Comparison of ENCODE assay signal across 1 cellular context in the genomic region with DNA sequence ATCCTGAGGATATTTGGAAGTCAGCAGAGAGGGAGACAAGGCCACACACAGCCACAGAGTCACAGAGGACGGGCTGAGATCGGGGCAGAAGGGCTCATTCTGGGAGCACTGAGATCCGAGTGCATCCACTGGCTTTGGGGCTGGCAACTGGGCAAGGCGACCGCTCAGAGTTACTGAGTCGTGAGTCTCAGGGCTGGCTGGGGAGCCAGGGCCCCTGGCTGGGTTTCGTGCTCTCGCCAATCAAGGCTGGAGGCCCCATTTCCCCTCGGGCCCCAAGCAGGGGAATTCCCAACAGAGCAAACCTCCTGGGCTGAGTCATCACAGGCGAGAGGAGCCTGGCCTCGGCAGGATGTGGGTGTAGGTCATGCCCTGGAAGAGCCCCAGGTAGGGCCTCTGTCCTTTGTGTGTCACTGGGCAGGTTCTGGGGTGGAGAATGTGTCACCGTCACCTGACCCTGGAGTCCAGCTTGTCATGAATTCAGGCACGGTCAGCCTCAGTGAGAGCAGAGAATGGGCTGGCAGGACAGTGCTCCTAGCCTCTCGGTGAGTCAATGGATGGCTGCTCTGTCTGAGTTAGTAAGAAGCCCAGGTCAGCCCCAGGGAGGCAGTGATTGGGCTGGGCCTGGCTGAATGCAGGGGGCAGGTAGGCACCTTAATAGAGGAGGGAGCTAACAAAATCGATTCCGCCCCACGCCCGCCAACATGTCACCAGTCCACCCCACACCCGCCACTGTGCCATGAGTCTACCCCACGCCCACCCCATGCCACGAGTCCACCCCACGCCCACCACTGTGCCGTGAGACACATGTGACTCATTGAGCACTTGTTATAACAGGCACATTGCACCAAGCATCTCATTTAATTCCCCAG.
TF ChIP-seq lines count a peak whose summit lies in the region.

No MANE protein-coding gene starts in this region.

TF ChIP-seq in HepG2, 621 proteins besides CTCF, POLR2A, EP300 and RAD21 (continued from another document and continues in another):
- TF ChIP-seq, protein P1, sequence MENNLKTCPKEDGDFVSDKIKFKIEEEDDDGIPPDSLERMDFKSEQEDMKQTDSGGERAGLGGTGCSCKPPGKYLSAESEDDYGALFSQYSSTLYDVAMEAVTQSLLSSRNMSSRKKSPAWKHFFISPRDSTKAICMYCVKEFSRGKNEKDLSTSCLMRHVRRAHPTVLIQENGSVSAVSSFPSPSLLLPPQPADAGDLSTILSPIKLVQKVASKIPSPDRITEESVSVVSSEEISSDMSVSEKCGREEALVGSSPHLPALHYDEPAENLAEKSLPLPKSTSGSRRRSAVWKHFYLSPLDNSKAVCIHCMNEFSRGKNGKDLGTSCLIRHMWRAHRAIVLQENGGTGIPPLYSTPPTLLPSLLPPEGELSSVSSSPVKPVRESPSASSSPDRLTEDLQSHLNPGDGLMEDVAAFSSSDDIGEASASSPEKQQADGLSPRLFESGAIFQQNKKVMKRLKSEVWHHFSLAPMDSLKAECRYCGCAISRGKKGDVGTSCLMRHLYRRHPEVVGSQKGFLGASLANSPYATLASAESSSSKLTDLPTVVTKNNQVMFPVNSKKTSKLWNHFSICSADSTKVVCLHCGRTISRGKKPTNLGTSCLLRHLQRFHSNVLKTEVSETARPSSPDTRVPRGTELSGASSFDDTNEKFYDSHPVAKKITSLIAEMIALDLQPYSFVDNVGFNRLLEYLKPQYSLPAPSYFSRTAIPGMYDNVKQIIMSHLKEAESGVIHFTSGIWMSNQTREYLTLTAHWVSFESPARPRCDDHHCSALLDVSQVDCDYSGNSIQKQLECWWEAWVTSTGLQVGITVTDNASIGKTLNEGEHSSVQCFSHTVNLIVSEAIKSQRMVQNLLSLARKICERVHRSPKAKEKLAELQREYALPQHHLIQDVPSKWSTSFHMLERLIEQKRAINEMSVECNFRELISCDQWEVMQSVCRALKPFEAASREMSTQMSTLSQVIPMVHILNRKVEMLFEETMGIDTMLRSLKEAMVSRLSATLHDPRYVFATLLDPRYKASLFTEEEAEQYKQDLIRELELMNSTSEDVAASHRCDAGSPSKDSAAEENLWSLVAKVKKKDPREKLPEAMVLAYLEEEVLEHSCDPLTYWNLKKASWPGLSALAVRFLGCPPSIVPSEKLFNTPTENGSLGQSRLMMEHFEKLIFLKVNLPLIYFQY (CRISPR knock-in tag; IDR thresholded peaks at IDR 0.05; ENCODE audit: borderline replicate concordance) = peak; percentile 86; the same call in 1 of the 2 replicates
- TF ChIP-seq SOX13 (IDR thresholded peaks at IDR 0.05) (peak; percentile 60), SOX13 (CRISPR knock-in tag; conservative IDR thresholded peaks at IDR 0.05 in 1 of 2, IDR thresholded peaks at IDR 0.05 in 1 of 2) (peak in 1 of 2 experiments; percentile 92; a peak in 2 of 4 replicates), RFXAP (CRISPR knock-in tag; IDR thresholded peaks at IDR 0.05; ENCODE audit: borderline replicate concordance) (peak; percentile 96), SMARCC2 (IDR thresholded peaks at IDR 0.05) (no peak), ZNF629 (CRISPR knock-in tag; conservative IDR thresholded peaks at IDR 0.05) (peak; percentile 96), FOXO1 (CRISPR knock-in tag; IDR thresholded peaks at IDR 0.05) (peak; percentile 83), ZNF768 (CRISPR knock-in tag; IDR thresholded peaks at IDR 0.05) (peak; percentile 57; the same call in 1 of the 2 replicates), KDM1A (CRISPR knock-in tag; IDR thresholded peaks at IDR 0.05) (peak; percentile 54; the same call in 1 of the 2 replicates), ZMYM2 (CRISPR knock-in tag; IDR thresholded peaks at IDR 0.05) (peak; percentile 65; the same call in 1 of the 2 replicates), NCOA5 (CRISPR knock-in tag; IDR thresholded peaks at IDR 0.05) (0 out of 2 replicates have a peak, but pooled peaks have one; percentile 54), ZBTB7A (CRISPR knock-in tag; IDR thresholded peaks at IDR 0.05) (peak; percentile 61; the same call in 1 of the 2 replicates), ZNF614 (CRISPR knock-in tag; IDR thresholded peaks at IDR 0.05; ENCODE audit: borderline replicate concordance) (peak; percentile 95; the same call in 1 of the 2 replicates), TAF15 (IDR thresholded peaks at IDR 0.05; ENCODE audit: low read depth, low read length, poor library complexity, severe bottlenecking) (no peak), KLF6 (CRISPR knock-in tag; IDR thresholded peaks at IDR 0.05) (peak; percentile 89), ZNF350 (CRISPR knock-in tag; IDR thresholded peaks at IDR 0.05; ENCODE audit: borderline replicate concordance, low read depth) (peak; percentile 94), ZNF3 (CRISPR knock-in tag; IDR thresholded peaks at IDR 0.05) (no peak), ZNF264 (CRISPR knock-in tag; IDR thresholded peaks at IDR 0.05) (peak; percentile 67; the same call in 1 of the 2 replicates), GATAD2A (CRISPR knock-in tag; IDR thresholded peaks at IDR 0.05) (peak; percentile 90)
- TF ChIP-seq, protein P2, sequence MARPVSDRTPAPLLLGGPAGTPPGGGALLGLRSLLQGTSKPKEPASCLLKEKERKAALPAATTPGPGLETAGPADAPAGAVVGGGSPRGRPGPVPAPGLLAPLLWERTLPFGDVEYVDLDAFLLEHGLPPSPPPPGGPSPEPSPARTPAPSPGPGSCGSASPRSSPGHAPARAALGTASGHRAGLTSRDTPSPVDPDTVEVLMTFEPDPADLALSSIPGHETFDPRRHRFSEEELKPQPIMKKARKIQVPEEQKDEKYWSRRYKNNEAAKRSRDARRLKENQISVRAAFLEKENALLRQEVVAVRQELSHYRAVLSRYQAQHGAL (CRISPR knock-in tag; IDR thresholded peaks at IDR 0.05; ENCODE audit: not compliant biosample characterization) = no peak
- TF ChIP-seq, protein P3, sequence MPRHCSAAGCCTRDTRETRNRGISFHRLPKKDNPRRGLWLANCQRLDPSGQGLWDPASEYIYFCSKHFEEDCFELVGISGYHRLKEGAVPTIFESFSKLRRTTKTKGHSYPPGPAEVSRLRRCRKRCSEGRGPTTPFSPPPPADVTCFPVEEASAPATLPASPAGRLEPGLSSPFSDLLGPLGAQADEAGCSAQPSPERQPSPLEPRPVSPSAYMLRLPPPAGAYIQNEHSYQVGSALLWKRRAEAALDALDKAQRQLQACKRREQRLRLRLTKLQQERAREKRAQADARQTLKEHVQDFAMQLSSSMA (CRISPR knock-in tag; IDR thresholded peaks at IDR 0.05) = peak; percentile 26; the same call in 1 of the 2 replicates
- TF ChIP-seq, protein P4, sequence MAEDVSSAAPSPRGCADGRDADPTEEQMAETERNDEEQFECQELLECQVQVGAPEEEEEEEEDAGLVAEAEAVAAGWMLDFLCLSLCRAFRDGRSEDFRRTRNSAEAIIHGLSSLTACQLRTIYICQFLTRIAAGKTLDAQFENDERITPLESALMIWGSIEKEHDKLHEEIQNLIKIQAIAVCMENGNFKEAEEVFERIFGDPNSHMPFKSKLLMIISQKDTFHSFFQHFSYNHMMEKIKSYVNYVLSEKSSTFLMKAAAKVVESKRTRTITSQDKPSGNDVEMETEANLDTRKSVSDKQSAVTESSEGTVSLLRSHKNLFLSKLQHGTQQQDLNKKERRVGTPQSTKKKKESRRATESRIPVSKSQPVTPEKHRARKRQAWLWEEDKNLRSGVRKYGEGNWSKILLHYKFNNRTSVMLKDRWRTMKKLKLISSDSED (CRISPR knock-in tag; IDR thresholded peaks at IDR 0.05) = no peak
- TF ChIP-seq, protein P5, sequence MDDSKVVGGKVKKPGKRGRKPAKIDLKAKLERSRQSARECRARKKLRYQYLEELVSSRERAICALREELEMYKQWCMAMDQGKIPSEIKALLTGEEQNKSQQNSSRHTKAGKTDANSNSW (CRISPR knock-in tag; IDR thresholded peaks at IDR 0.05; ENCODE audit: borderline replicate concordance) = no peak
- TF ChIP-seq, protein P6, sequence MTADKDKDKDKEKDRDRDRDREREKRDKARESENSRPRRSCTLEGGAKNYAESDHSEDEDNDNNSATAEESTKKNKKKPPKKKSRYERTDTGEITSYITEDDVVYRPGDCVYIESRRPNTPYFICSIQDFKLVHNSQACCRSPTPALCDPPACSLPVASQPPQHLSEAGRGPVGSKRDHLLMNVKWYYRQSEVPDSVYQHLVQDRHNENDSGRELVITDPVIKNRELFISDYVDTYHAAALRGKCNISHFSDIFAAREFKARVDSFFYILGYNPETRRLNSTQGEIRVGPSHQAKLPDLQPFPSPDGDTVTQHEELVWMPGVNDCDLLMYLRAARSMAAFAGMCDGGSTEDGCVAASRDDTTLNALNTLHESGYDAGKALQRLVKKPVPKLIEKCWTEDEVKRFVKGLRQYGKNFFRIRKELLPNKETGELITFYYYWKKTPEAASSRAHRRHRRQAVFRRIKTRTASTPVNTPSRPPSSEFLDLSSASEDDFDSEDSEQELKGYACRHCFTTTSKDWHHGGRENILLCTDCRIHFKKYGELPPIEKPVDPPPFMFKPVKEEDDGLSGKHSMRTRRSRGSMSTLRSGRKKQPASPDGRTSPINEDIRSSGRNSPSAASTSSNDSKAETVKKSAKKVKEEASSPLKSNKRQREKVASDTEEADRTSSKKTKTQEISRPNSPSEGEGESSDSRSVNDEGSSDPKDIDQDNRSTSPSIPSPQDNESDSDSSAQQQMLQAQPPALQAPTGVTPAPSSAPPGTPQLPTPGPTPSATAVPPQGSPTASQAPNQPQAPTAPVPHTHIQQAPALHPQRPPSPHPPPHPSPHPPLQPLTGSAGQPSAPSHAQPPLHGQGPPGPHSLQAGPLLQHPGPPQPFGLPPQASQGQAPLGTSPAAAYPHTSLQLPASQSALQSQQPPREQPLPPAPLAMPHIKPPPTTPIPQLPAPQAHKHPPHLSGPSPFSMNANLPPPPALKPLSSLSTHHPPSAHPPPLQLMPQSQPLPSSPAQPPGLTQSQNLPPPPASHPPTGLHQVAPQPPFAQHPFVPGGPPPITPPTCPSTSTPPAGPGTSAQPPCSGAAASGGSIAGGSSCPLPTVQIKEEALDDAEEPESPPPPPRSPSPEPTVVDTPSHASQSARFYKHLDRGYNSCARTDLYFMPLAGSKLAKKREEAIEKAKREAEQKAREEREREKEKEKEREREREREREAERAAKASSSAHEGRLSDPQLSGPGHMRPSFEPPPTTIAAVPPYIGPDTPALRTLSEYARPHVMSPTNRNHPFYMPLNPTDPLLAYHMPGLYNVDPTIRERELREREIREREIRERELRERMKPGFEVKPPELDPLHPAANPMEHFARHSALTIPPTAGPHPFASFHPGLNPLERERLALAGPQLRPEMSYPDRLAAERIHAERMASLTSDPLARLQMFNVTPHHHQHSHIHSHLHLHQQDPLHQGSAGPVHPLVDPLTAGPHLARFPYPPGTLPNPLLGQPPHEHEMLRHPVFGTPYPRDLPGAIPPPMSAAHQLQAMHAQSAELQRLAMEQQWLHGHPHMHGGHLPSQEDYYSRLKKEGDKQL (CRISPR knock-in tag; IDR thresholded peaks at IDR 0.05; ENCODE audit: low read depth) = peak; percentile 91
- TF ChIP-seq, protein P7, sequence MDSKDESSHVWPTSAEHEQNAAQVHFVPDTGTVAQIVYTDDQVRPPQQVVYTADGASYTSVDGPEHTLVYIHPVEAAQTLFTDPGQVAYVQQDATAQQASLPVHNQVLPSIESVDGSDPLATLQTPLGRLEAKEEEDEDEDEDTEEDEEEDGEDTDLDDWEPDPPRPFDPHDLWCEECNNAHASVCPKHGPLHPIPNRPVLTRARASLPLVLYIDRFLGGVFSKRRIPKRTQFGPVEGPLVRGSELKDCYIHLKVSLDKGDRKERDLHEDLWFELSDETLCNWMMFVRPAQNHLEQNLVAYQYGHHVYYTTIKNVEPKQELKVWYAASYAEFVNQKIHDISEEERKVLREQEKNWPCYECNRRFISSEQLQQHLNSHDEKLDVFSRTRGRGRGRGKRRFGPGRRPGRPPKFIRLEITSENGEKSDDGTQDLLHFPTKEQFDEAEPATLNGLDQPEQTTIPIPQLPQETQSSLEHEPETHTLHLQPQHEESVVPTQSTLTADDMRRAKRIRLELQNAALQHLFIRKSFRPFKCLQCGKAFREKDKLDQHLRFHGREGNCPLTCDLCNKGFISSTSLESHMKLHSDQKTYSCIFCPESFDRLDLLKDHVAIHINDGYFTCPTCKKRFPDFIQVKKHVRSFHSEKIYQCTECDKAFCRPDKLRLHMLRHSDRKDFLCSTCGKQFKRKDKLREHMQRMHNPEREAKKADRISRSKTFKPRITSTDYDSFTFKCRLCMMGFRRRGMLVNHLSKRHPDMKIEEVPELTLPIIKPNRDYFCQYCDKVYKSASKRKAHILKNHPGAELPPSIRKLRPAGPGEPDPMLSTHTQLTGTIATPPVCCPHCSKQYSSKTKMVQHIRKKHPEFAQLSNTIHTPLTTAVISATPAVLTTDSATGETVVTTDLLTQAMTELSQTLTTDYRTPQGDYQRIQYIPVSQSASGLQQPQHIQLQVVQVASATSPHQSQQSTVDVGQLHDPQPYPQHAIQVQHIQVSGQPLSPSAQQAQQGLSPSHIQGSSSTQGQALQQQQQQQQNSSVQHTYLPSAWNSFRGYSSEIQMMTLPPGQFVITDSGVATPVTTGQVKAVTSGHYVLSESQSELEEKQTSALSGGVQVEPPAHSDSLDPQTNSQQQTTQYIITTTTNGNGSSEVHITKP (CRISPR knock-in tag; IDR thresholded peaks at IDR 0.05; ENCODE audit: low read depth) = peak; percentile 46; the same call in 1 of the 2 replicates
- TF ChIP-seq, protein P8, sequence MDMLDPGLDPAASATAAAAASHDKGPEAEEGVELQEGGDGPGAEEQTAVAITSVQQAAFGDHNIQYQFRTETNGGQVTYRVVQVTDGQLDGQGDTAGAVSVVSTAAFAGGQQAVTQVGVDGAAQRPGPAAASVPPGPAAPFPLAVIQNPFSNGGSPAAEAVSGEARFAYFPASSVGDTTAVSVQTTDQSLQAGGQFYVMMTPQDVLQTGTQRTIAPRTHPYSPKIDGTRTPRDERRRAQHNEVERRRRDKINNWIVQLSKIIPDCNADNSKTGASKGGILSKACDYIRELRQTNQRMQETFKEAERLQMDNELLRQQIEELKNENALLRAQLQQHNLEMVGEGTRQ (IDR thresholded peaks at IDR 0.05; ENCODE audit: low read depth, low read length) = peak; percentile 77
- TF ChIP-seq, protein P8 (CRISPR knock-in tag; IDR thresholded peaks at IDR 0.05; ENCODE audit: borderline replicate concordance) = peak; percentile 81; the same call in 1 of the 2 replicates
